ENCODE assay signal across 1 cellular context in the genomic region with DNA sequence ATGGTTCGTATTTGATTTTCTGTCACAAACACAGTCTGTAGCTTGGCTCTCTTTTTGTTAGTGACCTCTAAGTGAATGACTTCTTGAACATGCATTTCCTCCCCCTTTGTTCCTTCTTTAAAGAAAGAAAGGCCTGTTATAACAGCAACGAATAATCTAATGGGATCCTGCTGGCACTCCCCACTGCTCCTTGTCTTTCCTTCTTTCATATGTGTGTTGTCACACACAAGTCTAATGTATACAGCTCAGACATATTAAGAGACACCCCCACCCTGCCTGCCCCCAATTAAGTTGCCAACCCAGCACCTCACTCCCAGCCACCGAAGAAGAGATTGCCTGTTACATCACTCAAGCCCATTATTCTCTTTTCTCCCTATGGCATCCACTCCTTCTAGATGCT.
TF ChIP-seq lines count a peak whose summit lies in the region.

No MANE protein-coding gene starts in this region.

TF ChIP-seq in GM23338, 12 proteins besides CTCF, POLR2A, EP300 and RAD21 (continued from another document):
- no peak for TF ChIP-seq ZNF462 (CRISPR knock-in tag; IDR thresholded peaks at IDR 0.05)
- TF ChIP-seq CREB1 (CRISPR knock-in tag; IDR thresholded peaks at IDR 0.05; ENCODE audit: low read depth): peak; percentile 34; the same call in 1 of the 2 replicates
- TF ChIP-seq POLR2AphosphoS5 (IDR thresholded peaks at IDR 0.05; ENCODE audit: low read depth): peak; percentile 43
- TF ChIP-seq, protein P1, sequence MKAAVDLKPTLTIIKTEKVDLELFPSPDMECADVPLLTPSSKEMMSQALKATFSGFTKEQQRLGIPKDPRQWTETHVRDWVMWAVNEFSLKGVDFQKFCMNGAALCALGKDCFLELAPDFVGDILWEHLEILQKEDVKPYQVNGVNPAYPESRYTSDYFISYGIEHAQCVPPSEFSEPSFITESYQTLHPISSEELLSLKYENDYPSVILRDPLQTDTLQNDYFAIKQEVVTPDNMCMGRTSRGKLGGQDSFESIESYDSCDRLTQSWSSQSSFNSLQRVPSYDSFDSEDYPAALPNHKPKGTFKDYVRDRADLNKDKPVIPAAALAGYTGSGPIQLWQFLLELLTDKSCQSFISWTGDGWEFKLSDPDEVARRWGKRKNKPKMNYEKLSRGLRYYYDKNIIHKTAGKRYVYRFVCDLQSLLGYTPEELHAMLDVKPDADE (IDR thresholded peaks at IDR 0.05): 0 out of 2 replicates have a peak, but pooled peaks have one; percentile 36
